ENCODE assay signal across 11 cellular contexts in genomic region chrX:139692506-139692849, GRCh38. TPM values are rescaled to one million over a fixed set of nuclear protein-coding genes. Genes with fewer than 3 reads are reported as not detected.
A peak's percentile ranks its signal among the peaks of the same experiment; 100 is the strongest.
DNase-seq lines count a peak whose midpoint lies in the region; ATAC-seq and TF ChIP-seq lines count a peak whose summit lies in the region.
"Had no signal": no experiment of that assay in that cellular context is flagged by ENCODE, and none has a peak within 500 bp of the region (broad histone marks: within the 10 kb centered on the region; RNA-seq: fewer than 3 reads in every experiment).

No MANE protein-coding gene starts in this region.

- ATAC-seq in HG03039 (IDR thresholded peaks at IDR 0.05; ENCODE audit: unreplicated experiment): no peak
- ATAC-seq in stimulated activated memory B cell treated with anti-CD40 and anti-IgM and Interleukin-4, amounts not matched to agents 10 μg/mL and 1 μg/mL and 100 μg/mL, for 72 hours: no peak
- ATAC-seq: activated T-helper 17 cell treated with anti-CD3 and anti-CD28 coated beads, Interleukin-2, amount 50 U/mL, for 72 hours had no signal

- no peak for TF ChIP-seq CTCF in cardiac muscle cell (IDR thresholded peaks at IDR 0.05; ENCODE audit: low read depth, low read length)
- TF ChIP-seq CTCF in right atrium auricular region (IDR thresholded peaks at IDR 0.05): no peak
- no peak for TF ChIP-seq CTCF in mesothelial cell of epicardium (IDR thresholded peaks at IDR 0.05; ENCODE audit: unreplicated experiment)
- TF ChIP-seq CTCF in GM13977 (IDR thresholded peaks at IDR 0.05; ENCODE audit: extremely low read depth, insufficient read depth, missing control alignments): no peak

- in situ Hi-C loops in GM13977 (cut with MboI; ENCODE audit: low pct_unique_long_range_greater_than_20kb, low sequenced_read_pairs, unreplicated experiment): no loop called here

- peak overlapping the region; percentile 54 for H3K4me3 Mint-ChIP-seq in dendritic cell treated with granulocyte-macrophage colony-stimulating factor and Interleukin-4, amounts not matched to agents 40 ng/mL and 50 ng/mL, for 4 days
- H3K4me3 Mint-ChIP-seq in mesothelial cell of epicardium: peak overlapping the region; percentile 45
- no peak overlapping the region for H3K4me3 Mint-ChIP-seq in stimulated activated memory B cell treated with anti-CD40 and anti-IgM and Interleukin-4, amounts not matched to agents 10 μg/mL and 1 μg/mL and 100 μg/mL, for 72 hours
- H3K4me3 Mint-ChIP-seq: activated T-helper 17 cell treated with anti-CD3 and anti-CD28 coated beads, Interleukin-2, amount 50 U/mL, for 72 hours had no signal

- no peaks in the 10 kb centered on the region for H3K4me1 ChIP-seq in cardiac muscle cell (ENCODE audit: low read depth)
- no peaks in the 10 kb centered on the region for H3K4me1 ChIP-seq in right atrium auricular region
- no peaks in the 10 kb centered on the region for H3K4me1 ChIP-seq in urinary bladder (ENCODE audit: insufficient read depth)

- H3K4me3 ChIP-seq in cardiac muscle cell (peak overlapping the region; percentile 32), right atrium auricular region (peak overlapping the region in 1 of 2 donors; percentile 49), urinary bladder (ENCODE audit: low read depth, low read length) (peak overlapping the region; percentile 31)

- no peaks in the 10 kb centered on the region for H3K36me3 ChIP-seq in cardiac muscle cell
- no peaks in the 10 kb centered on the region for H3K36me3 ChIP-seq in right atrium auricular region
- H3K36me3 ChIP-seq in urinary bladder (ENCODE audit: insufficient read depth): no peaks in the 10 kb centered on the region

- intact Hi-C loops in dendritic cell treated with granulocyte-macrophage colony-stimulating factor and Interleukin-4, amounts not matched to agents 40 ng/mL and 50 ng/mL, for 4 days (cut with micrococcal nuclease): no loop called here

- H3K27me3 ChIP-seq in cardiac muscle cell: peaks cover 51% of the 10 kb centered on the region
- H3K27me3 ChIP-seq in right atrium auricular region: no peaks in the 10 kb centered on the region

- DNase-seq in cardiac muscle cell (ENCODE audit: low read depth in 1 of 2, low spot score in 1 of 2): peak in 1 of 2 donors; percentile 5
- DNase-seq in right atrium auricular region (ENCODE audit: low spot score): no peak
- no peak for DNase-seq in mesothelial cell of epicardium (ENCODE audit: low spot score in 2 of 2, unreplicated experiment in 2 of 2)
- DNase-seq in GM13977 (ENCODE audit: low spot score): no peak
- DNase-seq: AML-193, NCI-H187 treated with DMSO at 0.1 percent for 48 hours had no signal

- no peak overlapping the region for H3K27ac ChIP-seq in cardiac muscle cell
- no peak overlapping the region for H3K27ac ChIP-seq in right atrium auricular region
- H3K27ac ChIP-seq in urinary bladder (ENCODE audit: low read depth): no peak overlapping the region

- H3K27me3 Mint-ChIP-seq in dendritic cell treated with granulocyte-macrophage colony-stimulating factor and Interleukin-4, amounts not matched to agents 40 ng/mL and 50 ng/mL, for 4 days: peaks cover 36% of the 10 kb centered on the region
- H3K27me3 Mint-ChIP-seq in mesothelial cell of epicardium (ENCODE audit: low read depth): peaks cover 49% of the 10 kb centered on the region
- H3K27me3 Mint-ChIP-seq in stimulated activated memory B cell treated with anti-CD40 and anti-IgM and Interleukin-4, amounts not matched to agents 10 μg/mL and 1 μg/mL and 100 μg/mL, for 72 hours: peaks cover 27% of the 10 kb centered on the region

- H3K36me3 Mint-ChIP-seq in dendritic cell treated with granulocyte-macrophage colony-stimulating factor and Interleukin-4, amounts not matched to agents 40 ng/mL and 50 ng/mL, for 4 days (ENCODE audit: low read depth): no peaks in the 10 kb centered on the region
- H3K36me3 Mint-ChIP-seq in mesothelial cell of epicardium: no peaks in the 10 kb centered on the region
- no peaks in the 10 kb centered on the region for H3K36me3 Mint-ChIP-seq in stimulated activated memory B cell treated with anti-CD40 and anti-IgM and Interleukin-4, amounts not matched to agents 10 μg/mL and 1 μg/mL and 100 μg/mL, for 72 hours

- H3K4me1 Mint-ChIP-seq in dendritic cell treated with granulocyte-macrophage colony-stimulating factor and Interleukin-4, amounts not matched to agents 40 ng/mL and 50 ng/mL, for 4 days (ENCODE audit: low read depth): peaks cover 5% of the 10 kb centered on the region
- peaks cover 3% of the 10 kb centered on the region for H3K4me1 Mint-ChIP-seq in mesothelial cell of epicardium
- H3K4me1 Mint-ChIP-seq in stimulated activated memory B cell treated with anti-CD40 and anti-IgM and Interleukin-4, amounts not matched to agents 10 μg/mL and 1 μg/mL and 100 μg/mL, for 72 hours: peaks cover 6% of the 10 kb centered on the region
- H3K4me1 Mint-ChIP-seq: activated T-helper 17 cell treated with anti-CD3 and anti-CD28 coated beads, Interleukin-2, amount 50 U/mL, for 72 hours had no signal

- H3K27ac Mint-ChIP-seq in dendritic cell treated with granulocyte-macrophage colony-stimulating factor and Interleukin-4, amounts not matched to agents 40 ng/mL and 50 ng/mL, for 4 days: no peak overlapping the region
- H3K27ac Mint-ChIP-seq in mesothelial cell of epicardium: no peak overlapping the region
- H3K27ac Mint-ChIP-seq in stimulated activated memory B cell treated with anti-CD40 and anti-IgM and Interleukin-4, amounts not matched to agents 10 μg/mL and 1 μg/mL and 100 μg/mL, for 72 hours: no peak overlapping the region
- H3K27ac Mint-ChIP-seq: activated T-helper 17 cell treated with anti-CD3 and anti-CD28 coated beads, Interleukin-2, amount 50 U/mL, for 72 hours had no signal

- WGBS in urinary bladder: 16% methylated on average over 11 of the region's 11 CpGs

- no peaks in the 10 kb centered on the region for H3K9me3 ChIP-seq in cardiac muscle cell (ENCODE audit: low read depth)
- no peaks in the 10 kb centered on the region for H3K9me3 ChIP-seq in right atrium auricular region

- H3K9me3 Mint-ChIP-seq in dendritic cell treated with granulocyte-macrophage colony-stimulating factor and Interleukin-4, amounts not matched to agents 40 ng/mL and 50 ng/mL, for 4 days: no peaks in the 10 kb centered on the region
- H3K9me3 Mint-ChIP-seq in mesothelial cell of epicardium: peaks cover 4% of the 10 kb centered on the region
- H3K9me3 Mint-ChIP-seq in stimulated activated memory B cell treated with anti-CD40 and anti-IgM and Interleukin-4, amounts not matched to agents 10 μg/mL and 1 μg/mL and 100 μg/mL, for 72 hours: no peaks in the 10 kb centered on the region
- H3K9me3 Mint-ChIP-seq: activated T-helper 17 cell treated with anti-CD3 and anti-CD28 coated beads, Interleukin-2, amount 50 U/mL, for 72 hours had no signal

RNA-seq across cellular contexts. Expression of gene MCF2, which starts 15.5 kb away (rescaled TPM):
- 0.14 and 0.18 TPM in 2 replicates for total RNA-seq in cardiac muscle cell
- 0.15 TPM in 1 of 2 replicates, not detected in the other for polyA plus RNA-seq in cardiac muscle cell
- 1 to 10 TPM in 1 of 2 donors, not detected in 1; 1.1 TPM for total RNA-seq in right atrium auricular region
- 0.11 to 0.16 TPM in 2 of 3 replicates, not detected in the other for total RNA-seq in mesothelial cell of epicardium
- total RNA-seq in urinary bladder: 0.26 TPM
- polyA plus RNA-seq in urinary bladder: 0.08 TPM
